Comparison of ENCODE assay signal across 24 cellular contexts in the genomic region with DNA sequence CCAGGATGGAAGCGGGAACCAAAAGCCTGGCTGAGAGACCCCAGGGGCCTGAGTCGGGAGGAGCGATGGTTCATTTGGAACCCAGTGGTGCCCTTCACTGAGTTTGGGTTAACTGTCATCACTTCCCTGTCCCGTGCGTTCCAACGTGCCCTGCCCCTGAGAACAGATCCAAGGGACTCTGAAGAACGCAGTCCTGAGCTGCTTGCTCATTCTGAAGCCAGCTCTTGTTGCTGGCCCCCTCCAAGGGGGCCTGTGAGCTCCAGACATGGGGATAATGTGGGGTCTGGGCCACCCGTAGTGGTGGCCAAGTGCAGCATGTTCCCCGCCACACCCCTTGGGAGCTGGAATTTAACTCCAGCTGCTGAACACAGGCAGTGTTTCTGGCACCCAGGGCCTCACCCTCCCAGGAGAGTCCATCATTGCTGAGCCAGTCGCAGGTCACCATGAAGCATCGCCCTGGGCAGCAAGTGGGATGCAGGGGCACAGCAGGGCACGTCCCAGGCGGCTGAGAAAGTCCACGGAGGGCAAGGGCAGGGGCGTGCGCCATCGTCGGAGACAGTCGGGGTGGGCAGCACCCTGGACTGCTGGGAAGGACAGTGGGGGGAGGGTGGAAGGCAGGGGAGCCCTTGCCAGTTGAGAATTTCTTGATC.
A peak's percentile ranks its signal among the peaks of the same experiment; 100 is the strongest.
DNase-seq lines count a peak whose midpoint lies in the region; ATAC-seq and TF ChIP-seq lines count a peak whose summit lies in the region.
"Had no signal": no experiment of that assay in that cellular context is flagged by ENCODE, and none has a peak within 500 bp of the region (broad histone marks: within the 10 kb centered on the region; RNA-seq: fewer than 3 reads in every experiment).

No MANE protein-coding gene starts in this region.

- TF ChIP-seq POLR2A in sigmoid colon (IDR thresholded peaks at IDR 0.05): no peak

- H3K9me3 ChIP-seq in mucosa of descending colon: no peaks in the 10 kb centered on the region
- H3K9me3 ChIP-seq in upper lobe of right lung: no peaks in the 10 kb centered on the region
- H3K9me3 ChIP-seq in sigmoid colon: no peaks in the 10 kb centered on the region
- H3K9me3 ChIP-seq: BLaER1 treated with 17β-estradiol and CSF1 and Interleukin-3, amounts not matched to agents 10 nM and 100 nM; HAP-1 had no signal

- H3K4me1 ChIP-seq in mucosa of descending colon (ENCODE audit: low read depth) (no peaks in the 10 kb centered on the region), upper lobe of right lung (no peaks in the 10 kb centered on the region), sigmoid colon (no peaks in the 10 kb centered on the region)
- H3K4me1 ChIP-seq: HAP-1 had no signal

- H3K27ac ChIP-seq in upper lobe of right lung: no peak overlapping the region
- H3K27ac ChIP-seq in sigmoid colon: no peak overlapping the region
- H3K27ac ChIP-seq: BLaER1 treated with 17β-estradiol and CSF1 and Interleukin-3, amounts not matched to agents 10 nM and 100 nM had no signal

- ATAC-seq in esophagus mucosa (peak; percentile 16), mucosa of descending colon (peak; percentile 18), upper lobe of right lung (peak; percentile 12), GM18867 (IDR thresholded peaks at IDR 0.05; ENCODE audit: unreplicated experiment) (no peak)
- ATAC-seq: CD8-positive, alpha-beta T cell; GM23338; K562; Panc1; Right ventricle myocardium inferior had no signal

- 77 to 85% methylated on average over 19 of the region's 19 CpGs for WGBS in sigmoid colon, 2 donors

- H3K36me3 ChIP-seq in mucosa of descending colon (ENCODE audit: low read depth) (no peaks in the 10 kb centered on the region), upper lobe of right lung (no peaks in the 10 kb centered on the region), sigmoid colon (no peaks in the 10 kb centered on the region)
- H3K36me3 ChIP-seq: BLaER1 treated with 17β-estradiol and CSF1 and Interleukin-3, amounts not matched to agents 10 nM and 100 nM; HAP-1 had no signal

- no peak overlapping the region for H3K4me3 ChIP-seq in mucosa of descending colon
- H3K4me3 ChIP-seq in upper lobe of right lung: no peak overlapping the region
- no peak overlapping the region for H3K4me3 ChIP-seq in sigmoid colon
- H3K4me3 ChIP-seq: BLaER1 treated with 17β-estradiol and CSF1 and Interleukin-3, amounts not matched to agents 10 nM and 100 nM; GM23338; HAP-1; K562 had no signal

- intact Hi-C loops in mucosa of descending colon (cut with DNase I, micrococcal nuclease) (no loop called here), upper lobe of right lung (cut with DNase I) (no loop called here), sigmoid colon (cut with DNase I) (no loop called here)

- TF ChIP-seq CTCF in mucosa of descending colon (IDR thresholded peaks at IDR 0.05) (no peak), upper lobe of right lung (IDR thresholded peaks at IDR 0.05) (no peak), sigmoid colon (IDR thresholded peaks at IDR 0.05) (no peak)

- no peaks in the 10 kb centered on the region for H3K27me3 ChIP-seq in upper lobe of right lung
- H3K27me3 ChIP-seq in sigmoid colon: no peaks in the 10 kb centered on the region
- H3K27me3 ChIP-seq: BLaER1 treated with 17β-estradiol and CSF1 and Interleukin-3, amounts not matched to agents 10 nM and 100 nM had no signal

- DNase-seq in activated effector memory CD4-positive, alpha-beta T cell treated with anti-CD3 and anti-CD28 coated beads, Interleukin-2, amount 50 U/mL, for 16 hours: peak; percentile 55
- DNase-seq in activated effector memory CD4-positive, alpha-beta T cell treated with Interleukin-2 at 50 U/mL for 16 hours: no peak
- DNase-seq in mucosa of descending colon (no peak), upper lobe of right lung (no peak), sigmoid colon (no peak), SW480 (ENCODE audit: low spot score) (no peak)
- DNase-seq: 8988T; CD8-positive, alpha-beta T cell; MM.1S; NCI-H1092; NCI-H1436; NCI-H187 treated with DMSO at 0.1 percent for 48 hours; NCI-H2107; NCI-H510A; NCI-H774; NK-92 treated with Interleukin-12 subunit alpha and Interleukin-12 subunit beta, amount 100 ng/mL, for 24 hours had no signal

- TF ChIP-seq EP300 in sigmoid colon (IDR thresholded peaks at IDR 0.05): no peak
